23 cellular contexts compared by ENCODE assay signal in the genomic region with DNA sequence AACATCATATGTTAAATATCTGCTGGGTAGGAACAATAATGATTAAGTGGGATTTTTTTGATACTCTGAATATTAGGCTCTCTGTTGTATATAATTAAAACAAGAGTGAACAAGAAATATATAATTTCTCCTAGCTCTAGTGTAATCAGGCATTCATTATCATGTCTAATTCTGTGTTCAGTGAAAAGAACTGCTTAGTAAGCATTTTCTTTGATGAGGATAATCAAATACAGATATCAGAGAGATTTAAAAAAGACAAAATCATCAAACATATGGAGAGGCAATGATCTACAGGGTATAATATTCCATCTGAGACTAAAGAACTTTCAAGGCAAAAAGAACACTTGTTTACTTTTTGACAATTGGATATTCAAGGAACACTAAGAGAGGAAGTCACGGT.
"Had no signal": no experiment of that assay in that cellular context is flagged by ENCODE, and none has a peak within 500 bp of the region (broad histone marks: within the 10 kb centered on the region; RNA-seq: fewer than 3 reads in every experiment).

No MANE protein-coding gene starts in this region.

- H3K9me3 ChIP-seq: left ventricle myocardium inferior, ovary, right atrium auricular region, stomach, testis, thyroid gland, transverse colon, upper lobe of left lung, vagina had no signal

- DNase-seq: islet precursor cell; left ventricle myocardium inferior; mesendoderm; naive B cell; natural killer cell; nephron progenitor cell; ovary; stimulated activated CD4-positive, alpha-beta T cell treated with anti-CD3 and anti-CD28 coated beads, Interleukin-12 subunit alpha, Interleukin-12 subunit beta, amount 100 ng/mL, for 4 hours; stimulated activated CD4-positive, alpha-beta T cell treated with anti-CD3 and anti-CD28 coated beads, Interleukin-15, amount 100 ng/mL, for 24 hours; stimulated activated CD4-positive, alpha-beta T cell treated with anti-CD3 and anti-CD28 coated beads, Interleukin-2, amount 100 ng/mL, for 24 hours; stimulated activated CD4-positive, alpha-beta T cell treated with anti-CD3 and anti-CD28 coated beads, Interleukin-4, amount 100 ng/mL, for 1 hour; stimulated activated naive B cell treated with anti-CD40 and anti-IgM and Interleukin-4, amounts not matched to agents 10 μg/mL and 1 μg/mL and 100 μg/mL, for 72 hours; stimulated activated naive CD8-positive, alpha-beta T cell treated with anti-CD3 and anti-CD28 coated beads, Interleukin-15, Interleukin-2, amounts not matched to agents 100 U/mL and 50 U/mL, for 24 hours; stomach; testis; thyroid gland; transverse colon; upper lobe of left lung had no signal

- H3K4me3 ChIP-seq: left ventricle myocardium inferior, lung, ovary, right atrium auricular region, skin epidermis, stomach, testis, thyroid gland, transverse colon, upper lobe of left lung, vagina had no signal

- ATAC-seq: natural killer cell; sciatic nerve; stimulated activated naive B cell treated with anti-CD40 and anti-IgM and Interleukin-4, amounts not matched to agents 10 μg/mL and 1 μg/mL and 100 μg/mL, for 72 hours; stimulated activated naive CD8-positive, alpha-beta T cell treated with anti-CD3 and anti-CD28 coated beads, Interleukin-15, Interleukin-2, amounts not matched to agents 100 U/mL and 50 U/mL, for 24 hours had no signal

- H3K4me1 ChIP-seq: testis had no signal

- H3K27ac ChIP-seq: left ventricle myocardium inferior, ovary, right atrium auricular region, skin epidermis, stomach, testis, thyroid gland, transverse colon, upper lobe of left lung, vagina had no signal

- H3K27me3 ChIP-seq: ovary, right atrium auricular region, stomach, testis, thyroid gland, transverse colon, upper lobe of left lung, vagina had no signal

- H3K36me3 ChIP-seq: left ventricle myocardium inferior, ovary, right atrium auricular region, stomach, thyroid gland, transverse colon, upper lobe of left lung, vagina had no signal
